Comparison of ENCODE assay signal across 2 cellular contexts in the genomic region with DNA sequence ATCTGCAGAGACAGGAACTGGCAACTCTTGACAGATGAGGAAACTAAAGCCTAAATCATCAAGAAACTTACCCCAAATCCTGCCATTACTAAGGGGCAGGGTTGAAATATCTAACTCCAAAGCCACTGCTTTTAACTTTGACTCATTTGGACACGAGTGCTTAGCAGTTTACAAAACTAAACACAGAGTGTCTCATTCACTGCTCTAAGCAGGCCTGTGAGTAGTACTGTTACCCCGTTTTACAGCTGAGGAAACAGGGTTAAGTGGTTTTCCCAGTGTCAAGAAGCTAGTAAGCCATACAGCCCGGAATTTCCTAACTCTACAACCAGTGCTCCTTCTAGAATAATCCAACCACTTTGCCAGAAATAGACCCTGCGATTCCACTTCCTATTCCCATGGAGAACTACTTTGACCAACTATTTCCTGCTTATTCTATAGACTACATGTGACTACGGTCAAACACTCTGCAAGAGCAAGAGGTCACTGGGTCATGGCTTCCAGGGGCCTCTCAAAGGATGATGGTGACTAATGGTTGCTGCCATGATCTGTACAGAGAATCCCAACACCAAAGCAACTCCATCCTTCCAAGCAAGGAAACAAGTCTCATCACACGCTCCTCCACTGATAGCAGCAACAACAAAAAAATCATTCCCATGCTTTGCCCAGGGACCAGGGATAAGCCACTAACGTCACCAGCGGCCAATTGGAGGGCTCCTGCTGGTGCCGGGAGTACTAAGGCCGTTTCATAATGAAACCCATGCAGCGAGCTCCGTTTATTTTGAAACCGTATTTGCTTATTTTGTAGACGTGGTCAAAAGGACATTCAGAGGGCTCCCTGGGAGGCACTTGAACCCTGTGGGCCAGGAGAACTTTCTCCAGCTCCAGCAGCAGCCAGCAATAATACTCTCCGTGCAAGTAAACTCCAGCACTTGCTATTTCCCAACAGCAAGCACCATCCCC.
TF ChIP-seq lines count a peak whose summit lies in the region.

No MANE protein-coding gene starts in this region.

TF ChIP-seq in SK-N-SH, 30 proteins besides CTCF, POLR2A, EP300 and RAD21:
- TF ChIP-seq MEF2A (IDR thresholded peaks at IDR 0.05; ENCODE audit: borderline replicate concordance, low read depth) (no peak), FOXJ3 (CRISPR knock-in tag; IDR thresholded peaks at IDR 0.05) (no peak), SIN3A (IDR thresholded peaks at IDR 0.05; ENCODE audit: borderline replicate concordance, low read depth, low read length) (no peak), POLR2AphosphoS5 (IDR thresholded peaks at IDR 0.05; ENCODE audit: low read depth, low read length) (no peak)
- TF ChIP-seq, protein P1, sequence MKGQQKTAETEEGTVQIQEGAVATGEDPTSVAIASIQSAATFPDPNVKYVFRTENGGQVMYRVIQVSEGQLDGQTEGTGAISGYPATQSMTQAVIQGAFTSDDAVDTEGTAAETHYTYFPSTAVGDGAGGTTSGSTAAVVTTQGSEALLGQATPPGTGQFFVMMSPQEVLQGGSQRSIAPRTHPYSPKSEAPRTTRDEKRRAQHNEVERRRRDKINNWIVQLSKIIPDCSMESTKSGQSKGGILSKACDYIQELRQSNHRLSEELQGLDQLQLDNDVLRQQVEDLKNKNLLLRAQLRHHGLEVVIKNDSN (IDR thresholded peaks at IDR 0.05; ENCODE audit: borderline replicate concordance, low read depth), result no peak

TF ChIP-seq in SK-N-SH treated with all-trans-retinoic acid at 6 μM for 48 hours, 23 proteins besides CTCF, POLR2A, EP300 and RAD21:
- TF ChIP-seq, protein P2, sequence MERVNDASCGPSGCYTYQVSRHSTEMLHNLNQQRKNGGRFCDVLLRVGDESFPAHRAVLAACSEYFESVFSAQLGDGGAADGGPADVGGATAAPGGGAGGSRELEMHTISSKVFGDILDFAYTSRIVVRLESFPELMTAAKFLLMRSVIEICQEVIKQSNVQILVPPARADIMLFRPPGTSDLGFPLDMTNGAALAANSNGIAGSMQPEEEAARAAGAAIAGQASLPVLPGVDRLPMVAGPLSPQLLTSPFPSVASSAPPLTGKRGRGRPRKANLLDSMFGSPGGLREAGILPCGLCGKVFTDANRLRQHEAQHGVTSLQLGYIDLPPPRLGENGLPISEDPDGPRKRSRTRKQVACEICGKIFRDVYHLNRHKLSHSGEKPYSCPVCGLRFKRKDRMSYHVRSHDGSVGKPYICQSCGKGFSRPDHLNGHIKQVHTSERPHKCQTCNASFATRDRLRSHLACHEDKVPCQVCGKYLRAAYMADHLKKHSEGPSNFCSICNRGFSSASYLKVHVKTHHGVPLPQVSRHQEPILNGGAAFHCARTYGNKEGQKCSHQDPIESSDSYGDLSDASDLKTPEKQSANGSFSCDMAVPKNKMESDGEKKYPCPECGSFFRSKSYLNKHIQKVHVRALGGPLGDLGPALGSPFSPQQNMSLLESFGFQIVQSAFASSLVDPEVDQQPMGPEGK (CRISPR knock-in tag; IDR thresholded peaks at IDR 0.05; ENCODE audit: borderline replicate concordance), result no peak
- TF ChIP-seq ZNF8 (CRISPR knock-in tag; IDR thresholded peaks at IDR 0.05) (no peak), SNAI2 (CRISPR knock-in tag; IDR thresholded peaks at IDR 0.05) (no peak), ZFP3 (CRISPR knock-in tag; IDR thresholded peaks at IDR 0.05) (no peak), ARNTL (CRISPR knock-in tag; IDR thresholded peaks at IDR 0.05; ENCODE audit: borderline replicate concordance, low read depth) (no peak)
- TF ChIP-seq, protein P3, sequence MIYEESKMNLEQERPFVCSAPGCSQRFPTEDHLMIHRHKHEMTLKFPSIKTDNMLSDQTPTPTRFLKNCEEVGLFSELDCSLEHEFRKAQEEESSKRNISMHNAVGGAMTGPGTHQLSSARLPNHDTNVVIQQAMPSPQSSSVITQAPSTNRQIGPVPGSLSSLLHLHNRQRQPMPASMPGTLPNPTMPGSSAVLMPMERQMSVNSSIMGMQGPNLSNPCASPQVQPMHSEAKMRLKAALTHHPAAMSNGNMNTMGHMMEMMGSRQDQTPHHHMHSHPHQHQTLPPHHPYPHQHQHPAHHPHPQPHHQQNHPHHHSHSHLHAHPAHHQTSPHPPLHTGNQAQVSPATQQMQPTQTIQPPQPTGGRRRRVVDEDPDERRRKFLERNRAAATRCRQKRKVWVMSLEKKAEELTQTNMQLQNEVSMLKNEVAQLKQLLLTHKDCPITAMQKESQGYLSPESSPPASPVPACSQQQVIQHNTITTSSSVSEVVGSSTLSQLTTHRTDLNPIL (CRISPR knock-in tag; IDR thresholded peaks at IDR 0.05; ENCODE audit: low read depth), result no peak
